In genomic region chr5:142473038-142473437, GRCh38 we compare ENCODE assay signal across 18 cellular contexts.
DNase-seq lines count a peak whose midpoint lies in the region; ATAC-seq, FAIRE-seq and TF ChIP-seq lines count a peak whose summit lies in the region.
"Had no signal": no experiment of that assay in that cellular context is flagged by ENCODE, and none has a peak within 500 bp of the region (broad histone marks: within the 10 kb centered on the region; RNA-seq: fewer than 3 reads in every experiment).

No MANE protein-coding gene starts in this region.

- no peak overlapping the region for H2AK5ac ChIP-seq in H1 (ENCODE audit: low read depth, low read length)

- FAIRE-seq in A549 (lab: Jason Lieb, UNC) (no peak), H1 (lab: Jason Lieb, UNC) (no peak)

- H2BK12ac ChIP-seq in H1 (ENCODE audit: low read depth, low read length), result peak overlapping the region; percentile 64; the same call in 1 of the 2 replicates

- H4K20me1 ChIP-seq in H1 (replicated peaks in 1 of 2; ENCODE audit: control insufficient read depth in 1 of 2, insufficient read depth in 2 of 2, low read length in 2 of 2), result no peaks in the 10 kb centered on the region

- no peak overlapping the region for H3K23ac ChIP-seq in H1 (ENCODE audit: insufficient read length)

- no peak for TF ChIP-seq RAD21 in A549 (conservative IDR thresholded peaks at IDR 0.05 in 1 of 2, IDR thresholded peaks at IDR 0.05 in 1 of 2)
- TF ChIP-seq RAD21 in H1 (IDR thresholded peaks at IDR 0.05 in 1 of 2, conservative IDR thresholded peaks at IDR 0.05 in 1 of 2; ENCODE audit: low read depth in 2 of 2, low read length in 2 of 2), result no peak

- H3K27me3 ChIP-seq in AG04450 (ENCODE audit: control insufficient read depth, insufficient read depth, low read length), result no peaks in the 10 kb centered on the region
- no peaks in the 10 kb centered on the region for H3K27me3 ChIP-seq in SJSA1 (replicated peaks)
- H3K27me3 ChIP-seq in H1 (replicated peaks in 1 of 4; ENCODE audit: control insufficient read depth in 3 of 4, extremely low read depth in 1 of 4, insufficient read depth in 3 of 4, low read length in 3 of 4), result no peaks in the 10 kb centered on the region
- H3K27me3 ChIP-seq: cardiac muscle cell, MG63, upper lobe of right lung had no signal

- ATAC-seq in A549 (no peak), GM21576 (IDR thresholded peaks at IDR 0.05; ENCODE audit: unreplicated experiment) (no peak), GM19467 (IDR thresholded peaks at IDR 0.05; ENCODE audit: unreplicated experiment) (no peak), GM18867 (IDR thresholded peaks at IDR 0.05; ENCODE audit: unreplicated experiment) (no peak)
- ATAC-seq: left ventricle myocardium superior had no signal

- no peak overlapping the region for H2BK15ac ChIP-seq in H1 (ENCODE audit: low read length)

- no peaks in the 10 kb centered on the region for H3K79me2 ChIP-seq in H1 (ENCODE audit: control insufficient read depth in 1 of 2, insufficient read depth in 2 of 2, low read length in 2 of 2)

- H3K56ac ChIP-seq in H1 (replicated peaks; ENCODE audit: insufficient read length, low read depth, low read length), result no peak overlapping the region

- H3K4me3 ChIP-seq in A549, result no peak overlapping the region
- H3K4me3 ChIP-seq in AG04450 (ENCODE audit: low read depth, low read length), result no peak overlapping the region
- no peak overlapping the region for H3K4me3 ChIP-seq in SJSA1
- H3K4me3 ChIP-seq in H1 (ENCODE audit: extremely low read depth in 1 of 4, insufficient read depth in 2 of 4, low read depth in 3 of 4, low read length in 4 of 4), result no peak overlapping the region
- H3K4me3 ChIP-seq: cardiac muscle cell, MG63, upper lobe of right lung had no signal

- no peaks in the 10 kb centered on the region for H3K23me2 ChIP-seq in H1 (ENCODE audit: low read depth, low read length)

- CTCF ChIA-PET in A549 (lab: Yijun Ruan, JAX), result no interaction called here
- CTCF ChIA-PET in AG04450 (lab: Charles Lee), result interaction anchor here (0.6 kb wide), 1 partner anchor 35 kb away, joined by 3 read pairs; no protein-coding TSS in a partner anchor
- CTCF ChIA-PET in H1 (lab: Charles Lee; ENCODE audit: partially characterized antibody), result interaction anchor here (0.9 kb wide), 1 partner anchor 151 kb away, joined by 3 read pairs; no protein-coding TSS in a partner anchor

- 0 out of 2 replicates have a peak overlapping the region, but pooled peaks have one; percentile 25 for H2BK20ac ChIP-seq in H1 (ENCODE audit: low read length)

- no peak overlapping the region for H3K14ac ChIP-seq in H1 (ENCODE audit: insufficient read length)

- H3K9ac ChIP-seq in H1 (replicated peaks in 1 of 4; ENCODE audit: extremely low read depth in 1 of 4, low read depth in 3 of 4, low read length in 3 of 4), result no peak overlapping the region

- DNase-seq in A549 (ENCODE audit: low read depth in 1 of 2, low spot score in 1 of 2) (no peak), AG04450 (ENCODE audit: low read depth, low spot score) (no peak), SJSA1 (ENCODE audit: low read depth in 1 of 2, low spot score in 2 of 2) (no peak), H1 (ENCODE audit: low read depth in 1 of 2, low spot score in 2 of 2) (no peak)
- DNase-seq in stimulated activated CD4-positive, alpha-beta T cell treated with anti-CD3 and anti-CD28 coated beads, Interleukin-4, amount 100 ng/mL, for 1 hour, result no peak
- DNase-seq: Caco-2, left ventricle myocardium superior, NCI-H146, NCI-H2171 treated with DMSO at 0.1 percent for 48 hours, NCI-H526 treated with DMSO at 0.1 percent for 48 hours, SHP77 treated with DMSO at 0.1 percent for 48 hours, upper lobe of right lung had no signal

- H3K9me3 ChIP-seq in A549, result no peaks in the 10 kb centered on the region
- H3K9me3 ChIP-seq in AG04450 (ENCODE audit: control insufficient read depth, insufficient read depth, low read length), result no peaks in the 10 kb centered on the region
- no peaks in the 10 kb centered on the region for H3K9me3 ChIP-seq in SJSA1 (replicated peaks)
- no peaks in the 10 kb centered on the region for H3K9me3 ChIP-seq in H1 (ENCODE audit: insufficient read depth in 2 of 2, low read depth in 1 of 2, low read length in 1 of 2)
- H3K9me3 ChIP-seq: Caco-2, MG63, upper lobe of right lung had no signal

- H2AFZ ChIP-seq in H1 (ENCODE audit: low read length), result no peak overlapping the region

- H3K4me1 ChIP-seq in A549, result peaks cover 12% of the 10 kb centered on the region
- peaks cover 29% of the 10 kb centered on the region for H3K4me1 ChIP-seq in SJSA1 (replicated peaks)
- H3K4me1 ChIP-seq in H1 (replicated peaks in 1 of 4; ENCODE audit: control insufficient read depth in 3 of 4, insufficient read depth in 4 of 4, low read length in 3 of 4), result peaks cover 3 to 17% (median 10%) of the 10 kb centered on the region in 4 experiments
- H3K4me1 ChIP-seq: Caco-2, upper lobe of right lung had no signal

- POLR2A ChIA-PET in A549 (lab: Yijun Ruan, JAX), result interaction anchor here (0.7 kb wide), 2 partner anchors 117 to 252 kb away, joined by 4 read pairs; no protein-coding TSS in a partner anchor
- POLR2A ChIA-PET in AG04450 (lab: Yijun Ruan, JAX), result interaction anchor here (0.6 to 0.7 kb wide), 3 partner anchors 31 to 148 kb away, joined by 5 to 7 read pairs (median 5); partner anchors contain the start of gene SPRY4
- POLR2A ChIA-PET in H1 (lab: Charles Lee; ENCODE audit: partially characterized antibody), result no interaction called here

- TF ChIP-seq CTCF in A549 (IDR thresholded peaks at IDR 0.05) (no peak), AG04450 (IDR thresholded peaks at IDR 0.05; ENCODE audit: low read depth, low read length) (no peak), H1 (IDR thresholded peaks at IDR 0.05; ENCODE audit: control extremely low read depth in 1 of 3, insufficient read depth in 1 of 3, low read depth in 1 of 3, low read length in 3 of 3) (no peak)

- TF ChIP-seq EP300 in A549 (IDR thresholded peaks at IDR 0.05) (no peak), H1 (IDR thresholded peaks at IDR 0.05; ENCODE audit: borderline replicate concordance in 1 of 2, low read depth in 2 of 2, low read length in 2 of 2) (no peak)

- no peak overlapping the region for H2BK5ac ChIP-seq in H1 (ENCODE audit: low read depth, low read length)

- H3K4me2 ChIP-seq in A549 (peak overlapping the region; percentile 26; the same call in 2 of the 3 replicates), H1 (ENCODE audit: insufficient read depth in 1 of 2, low read depth in 2 of 2, low read length in 2 of 2) (no peak overlapping the region)

- TF ChIP-seq POLR2A in A549 (IDR thresholded peaks at IDR 0.05; ENCODE audit: low read length), result no peak
- no peak for TF ChIP-seq POLR2A in H1 (IDR thresholded peaks at IDR 0.05; ENCODE audit: control extremely low read depth in 1 of 2, low read depth in 2 of 2, low read length in 2 of 2)

- H3K18ac ChIP-seq in H1 (ENCODE audit: extremely low read depth, low read length), result no peak overlapping the region

- no peaks in the 10 kb centered on the region for H3K79me1 ChIP-seq in H1 (ENCODE audit: low read depth, low read length)

- H4K91ac ChIP-seq in H1 (replicated peaks; ENCODE audit: insufficient read length, low read length), result no peak overlapping the region

- H3K36me3 ChIP-seq in SJSA1 (no peaks in the 10 kb centered on the region), H1 (ENCODE audit: control insufficient read depth in 2 of 4, insufficient read depth in 4 of 4, low read length in 3 of 4) (no peaks in the 10 kb centered on the region)
- H3K36me3 ChIP-seq: cardiac muscle cell, MG63, upper lobe of right lung had no signal

- H3K4ac ChIP-seq in H1 (replicated peaks; ENCODE audit: insufficient read length, low read depth, low read length), result no peak overlapping the region

- no peak overlapping the region for H4K5ac ChIP-seq in H1 (ENCODE audit: insufficient read length, low read depth, low read length)

- H3K27ac ChIP-seq in A549, result peak overlapping the region; percentile 37 to 73; a peak in 4 of 6 replicates
- H3K27ac ChIP-seq in AG04450 (ENCODE audit: low read depth, low read length), result peak overlapping the region; percentile 71
- peak overlapping the region; percentile 80 for H3K27ac ChIP-seq in SJSA1
- no peak overlapping the region for H3K27ac ChIP-seq in H1 (ENCODE audit: low read depth, low read length)
- H3K27ac ChIP-seq: cardiac muscle cell, HL-60, upper lobe of right lung had no signal

- H4K8ac ChIP-seq in H1 (ENCODE audit: extremely low read depth, insufficient read depth, low read length), result no peak overlapping the region

- H2BK120ac ChIP-seq in H1 (replicated peaks; ENCODE audit: low read depth, low read length), result no peak overlapping the region

TF ChIP-seq in A549, 52 proteins besides CTCF, POLR2A, EP300 and RAD21:
- TF ChIP-seq, protein P1, sequence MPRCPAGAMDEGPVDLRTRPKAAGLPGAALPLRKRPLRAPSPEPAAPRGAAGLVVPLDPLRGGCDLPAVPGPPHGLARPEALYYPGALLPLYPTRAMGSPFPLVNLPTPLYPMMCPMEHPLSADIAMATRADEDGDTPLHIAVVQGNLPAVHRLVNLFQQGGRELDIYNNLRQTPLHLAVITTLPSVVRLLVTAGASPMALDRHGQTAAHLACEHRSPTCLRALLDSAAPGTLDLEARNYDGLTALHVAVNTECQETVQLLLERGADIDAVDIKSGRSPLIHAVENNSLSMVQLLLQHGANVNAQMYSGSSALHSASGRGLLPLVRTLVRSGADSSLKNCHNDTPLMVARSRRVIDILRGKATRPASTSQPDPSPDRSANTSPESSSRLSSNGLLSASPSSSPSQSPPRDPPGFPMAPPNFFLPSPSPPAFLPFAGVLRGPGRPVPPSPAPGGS (IDR thresholded peaks at IDR 0.05), result no peak
- no peak for TF ChIP-seq BHLHE40 (IDR thresholded peaks at IDR 0.05; ENCODE audit: low read depth, low read length)

TF ChIP-seq in H1, 55 proteins besides CTCF, POLR2A, EP300 and RAD21:
- TF ChIP-seq KDM4A (IDR thresholded peaks at IDR 0.05; ENCODE audit: low read depth, low read length, severe bottlenecking), result no peak
